8 cellular contexts compared by ENCODE assay signal in genomic region chr11:35487532-35488078, GRCh38. TPM values are rescaled to one million over a fixed set of nuclear protein-coding genes. Genes with fewer than 3 reads are reported as not detected.
A peak's percentile ranks its signal among the peaks of the same experiment; 100 is the strongest.
DNase-seq lines count a peak whose midpoint lies in the region; ATAC-seq, FAIRE-seq and TF ChIP-seq lines count a peak whose summit lies in the region.

No MANE protein-coding gene starts in this region.

- no peak overlapping the region for H3K27ac ChIP-seq in esophagus muscularis mucosa (replicated peaks in 1 of 4)
- no peak overlapping the region for H3K27ac ChIP-seq in pancreas

- no peaks in the 10 kb centered on the region for H3K36me3 Mint-ChIP-seq in stimulated activated memory B cell treated with anti-CD40 and anti-IgM and Interleukin-4, amounts not matched to agents 10 μg/mL and 1 μg/mL and 100 μg/mL, for 72 hours
- no peaks in the 10 kb centered on the region for H3K36me3 Mint-ChIP-seq in activated T-cell treated with anti-CD3 and anti-CD28 coated beads, Interleukin-2, amount 50 U/mL, for 24 hours (ENCODE audit: low read depth)

- H3K9me3 Mint-ChIP-seq in stimulated activated memory B cell treated with anti-CD40 and anti-IgM and Interleukin-4, amounts not matched to agents 10 μg/mL and 1 μg/mL and 100 μg/mL, for 72 hours = peaks cover 9% of the 10 kb centered on the region
- H3K9me3 Mint-ChIP-seq in activated T-cell treated with anti-CD3 and anti-CD28 coated beads, Interleukin-2, amount 50 U/mL, for 24 hours = peaks cover 6% of the 10 kb centered on the region

- no peak for FAIRE-seq in pancreas (lab: Jason Lieb, UNC)

- peaks cover 5 to 17% (median 7%) of the 10 kb centered on the region in 4 donors for H3K4me1 ChIP-seq in esophagus muscularis mucosa
- H3K4me1 ChIP-seq in pancreas = peaks cover 5 to 10% (median 6%) of the 10 kb centered on the region in 3 donors

- H3K36me3 ChIP-seq in esophagus muscularis mucosa (no peaks in the 10 kb centered on the region), pancreas (no peaks in the 10 kb centered on the region)

- intact Hi-C loops in esophagus muscularis mucosa (cut with DNase I) (no loop called here), pancreas (cut with DNase I) (no loop called here)

- no peak overlapping the region for H3K27ac Mint-ChIP-seq in stimulated activated memory B cell treated with anti-CD40 and anti-IgM and Interleukin-4, amounts not matched to agents 10 μg/mL and 1 μg/mL and 100 μg/mL, for 72 hours
- no peak overlapping the region for H3K27ac Mint-ChIP-seq in activated T-cell treated with anti-CD3 and anti-CD28 coated beads, Interleukin-2, amount 50 U/mL, for 24 hours

- no peaks in the 10 kb centered on the region for H3K4me1 Mint-ChIP-seq in stimulated activated memory B cell treated with anti-CD40 and anti-IgM and Interleukin-4, amounts not matched to agents 10 μg/mL and 1 μg/mL and 100 μg/mL, for 72 hours
- H3K4me1 Mint-ChIP-seq in activated T-cell treated with anti-CD3 and anti-CD28 coated beads, Interleukin-2, amount 50 U/mL, for 24 hours (ENCODE audit: low read depth) = no peaks in the 10 kb centered on the region

- H3K4me3 Mint-ChIP-seq in stimulated activated memory B cell treated with anti-CD40 and anti-IgM and Interleukin-4, amounts not matched to agents 10 μg/mL and 1 μg/mL and 100 μg/mL, for 72 hours = no peak overlapping the region
- H3K4me3 Mint-ChIP-seq in activated T-cell treated with anti-CD3 and anti-CD28 coated beads, Interleukin-2, amount 50 U/mL, for 24 hours = no peak overlapping the region

- H3K4me3 ChIP-seq in esophagus muscularis mucosa = no peak overlapping the region
- H3K4me3 ChIP-seq in pancreas = no peak overlapping the region

- no peak for TF ChIP-seq POLR2A in esophagus muscularis mucosa (IDR thresholded peaks at IDR 0.05; ENCODE audit: low read depth)

- H3K9me3 ChIP-seq in esophagus muscularis mucosa (peaks cover 0 to 8% (median 2%) of the 10 kb centered on the region in 4 donors), pancreas (no peaks in the 10 kb centered on the region)

- H3K27me3 Mint-ChIP-seq in stimulated activated memory B cell treated with anti-CD40 and anti-IgM and Interleukin-4, amounts not matched to agents 10 μg/mL and 1 μg/mL and 100 μg/mL, for 72 hours = peaks cover 33% of the 10 kb centered on the region
- peaks cover 49% of the 10 kb centered on the region for H3K27me3 Mint-ChIP-seq in activated T-cell treated with anti-CD3 and anti-CD28 coated beads, Interleukin-2, amount 50 U/mL, for 24 hours

- WGBS in esophagus muscularis mucosa = 36% methylated on average over 6 of the region's 6 CpGs
- 17 to 30% methylated on average over 6 of the region's 6 CpGs for WGBS in pancreas, 2 donors

- TF ChIP-seq EP300 in esophagus muscularis mucosa (IDR thresholded peaks at IDR 0.05) = no peak

- TF ChIP-seq CTCF in esophagus muscularis mucosa (IDR thresholded peaks at IDR 0.05) (peak; percentile 11 to 25 (median 24)), pancreas (IDR thresholded peaks at IDR 0.05) (no peak)

- peak; percentile 24 to 55 (median 50) for ATAC-seq in pancreas
- ATAC-seq in stimulated activated memory B cell treated with anti-CD40 and anti-IgM and Interleukin-4, amounts not matched to agents 10 μg/mL and 1 μg/mL and 100 μg/mL, for 72 hours = no peak
- ATAC-seq in GM21526 (IDR thresholded peaks at IDR 0.05; ENCODE audit: low FRiP score, unreplicated experiment) = no peak

- DNase-seq in NCI-H2171 treated with DMSO at 0.1 percent for 48 hours (lab: John Stamatoyannopoulos, UW) = peak; percentile 35
- DNase-seq in NCI-H2171 (lab: John Stamatoyannopoulos, UW) = no peak
- DNase-seq in NCI-H82 (lab: John Stamatoyannopoulos, UW) = peak; percentile 83
- DNase-seq in esophagus muscularis mucosa (ENCODE audit: extremely low spot score) = no peak
- peak in 3 of 6 donors; percentile 18 to 23 (median 19) for DNase-seq in pancreas
- DNase-seq in activated T-cell treated with anti-CD3 and anti-CD28 coated beads, Interleukin-2, amount 50 U/mL, for 24 hours = no peak

- H3K27me3 ChIP-seq in esophagus muscularis mucosa (no peaks in the 10 kb centered on the region), pancreas (no peaks in the 10 kb centered on the region)

RNA-seq across cellular contexts. Expression of gene PAMR1, which starts 37.8 kb away (rescaled TPM):
- total RNA-seq in esophagus muscularis mucosa (10 to 100 TPM in 1 of 4 donors, 1 to 10 TPM in 3; 4.0 to 14.5 (median 7.4) TPM), pancreas (1 to 10 TPM in 4 of 6 donors, under 1 TPM in 2; 0.81 to 4.8 (median 1.9) TPM)
- polyA plus RNA-seq in pancreas = 1 to 10 TPM in 1 of 2 donors, under 1 TPM in 1; 0.42 to 1.3 TPM

Comparison
In these comparisons a context has a peak if more than half of its experiments do, and no peak if none do; other contexts are left out.
1. DNase-seq: peak in NCI-H2171 treated with DMSO at 0.1 percent for 48 hours (single experiment) and NCI-H82 (single experiment); none in NCI-H2171 (single experiment), esophagus muscularis mucosa (single experiment) and activated T-cell treated with anti-CD3 and anti-CD28 coated beads, Interleukin-2, amount 50 U/mL, for 24 hours (single experiment).
2. CTCF ChIP-seq: peak in esophagus muscularis mucosa (3 of 3); none in pancreas (0 of 4).
3. ATAC-seq: peak in pancreas (4 of 4); none in stimulated activated memory B cell treated with anti-CD40 and anti-IgM and Interleukin-4, amounts not matched to agents 10 μg/mL and 1 μg/mL and 100 μg/mL, for 72 hours (single experiment) and GM21526 (single experiment).